Comparison of ENCODE assay signal across 22 cellular contexts in genomic region chr2:62296833-62297641, GRCh38.
A peak's percentile ranks its signal among the peaks of the same experiment; 100 is the strongest.
DNase-seq lines count a peak whose midpoint lies in the region; ATAC-seq and TF ChIP-seq lines count a peak whose summit lies in the region.
"Had no signal": no experiment of that assay in that cellular context is flagged by ENCODE, and none has a peak within 500 bp of the region (broad histone marks: within the 10 kb centered on the region; RNA-seq: fewer than 3 reads in every experiment).

No MANE protein-coding gene starts in this region.

- no peak for TF ChIP-seq EP300 in gastroesophageal sphincter (IDR thresholded peaks at IDR 0.05)

- no peak overlapping the region for H3K4me3 Mint-ChIP-seq in progenitor cell of endocrine pancreas (ENCODE audit: low read depth)
- H3K4me3 Mint-ChIP-seq: CD4-positive, CD25-positive, alpha-beta regulatory T cell had no signal

- H3K4me2 ChIP-seq in Loucy (ENCODE audit: low read depth, low read length, poor library complexity, severe bottlenecking) = no peak overlapping the region
- H3K4me2 ChIP-seq: SK-N-SH had no signal

- H3K27ac ChIP-seq in gastroesophageal sphincter = no peak overlapping the region

- peak; percentile 43 for DNase-seq in UCSD-AML1 (lab: John Stamatoyannopoulos, UW; ENCODE audit: unreplicated experiment)
- peak; percentile 70 to 75 for DNase-seq in erythroblast (lab: John Stamatoyannopoulos, UW)
- no peak for DNase-seq in progenitor cell of endocrine pancreas (ENCODE audit: low spot score, unreplicated experiment)
- no peak for DNase-seq in NCI-H187 treated with DMSO at 0.1 percent for 48 hours (lab: John Stamatoyannopoulos, UW)
- no peak for DNase-seq in RPMI8226
- DNase-seq: CD4-positive, CD25-positive, alpha-beta regulatory T cell; COR-L47; DMS 273 treated with DMSO at 0.1 percent for 48 hours; DMS79 treated with DMSO at 0.1 percent for 48 hours; MM.1S; NCI-H1048; NCI-H1436; NCI-H1930; NCI-H345; NCI-H524; NCI-H774; NK-92 treated with Interleukin-12 subunit alpha and Interleukin-12 subunit beta, amount 100 ng/mL, for 24 hours; SHP77 treated with DMSO at 0.1 percent for 48 hours; SK-N-SH had no signal

- H3K4me3 ChIP-seq in Loucy (ENCODE audit: low read length, poor library complexity, severe bottlenecking) = no peak overlapping the region
- no peak overlapping the region for H3K4me3 ChIP-seq in gastroesophageal sphincter
- H3K4me3 ChIP-seq: GM12878 had no signal

- no peak for ATAC-seq in gastroesophageal sphincter
- ATAC-seq: GM12878 had no signal

- no peaks in the 10 kb centered on the region for H3K9me3 Mint-ChIP-seq in progenitor cell of endocrine pancreas (ENCODE audit: low read depth)
- H3K9me3 Mint-ChIP-seq: CD4-positive, CD25-positive, alpha-beta regulatory T cell had no signal

- 85 to 91% methylated on average over 7 to 8 of the region's 8 CpGs for WGBS in gastroesophageal sphincter (ENCODE audit: low coverage in 1 of 2), 2 donors

- no peaks in the 10 kb centered on the region for H3K9me2 ChIP-seq in Loucy (replicated peaks; ENCODE audit: low read depth, low read length)
- H3K9me2 ChIP-seq: SK-N-SH had no signal

- no peaks in the 10 kb centered on the region for H4K20me1 ChIP-seq in Loucy (ENCODE audit: insufficient read depth, low read length, poor library complexity, severe bottlenecking)

- peaks cover 21% of the 10 kb centered on the region; the same call in 1 of the 2 replicates for H3K79me2 ChIP-seq in Loucy (ENCODE audit: insufficient read depth, low read length)

- no peaks in the 10 kb centered on the region for H3K36me3 Mint-ChIP-seq in progenitor cell of endocrine pancreas (ENCODE audit: insufficient read depth)
- H3K36me3 Mint-ChIP-seq: CD4-positive, CD25-positive, alpha-beta regulatory T cell had no signal

- H3K36me3 ChIP-seq in Loucy (ENCODE audit: insufficient read depth, low read length) = no peaks in the 10 kb centered on the region
- no peaks in the 10 kb centered on the region for H3K36me3 ChIP-seq in gastroesophageal sphincter

- no peaks in the 10 kb centered on the region for H3K9me3 ChIP-seq in Loucy (ENCODE audit: insufficient read depth, low read depth, low read length)
- no peaks in the 10 kb centered on the region for H3K9me3 ChIP-seq in gastroesophageal sphincter
- H3K9me3 ChIP-seq: SK-N-SH had no signal

- no peak overlapping the region for H2AFZ ChIP-seq in Loucy (ENCODE audit: low read length)

- H3K27me3 ChIP-seq in Loucy (ENCODE audit: insufficient read depth, low read length, poor library complexity, severe bottlenecking) (no peaks in the 10 kb centered on the region), gastroesophageal sphincter (no peaks in the 10 kb centered on the region)

- TF ChIP-seq CTCF in Loucy (conservative IDR thresholded peaks at IDR 0.05; ENCODE audit: low read length) = no peak
- no peak for TF ChIP-seq CTCF in progenitor cell of endocrine pancreas (IDR thresholded peaks at IDR 0.05; ENCODE audit: unreplicated experiment)
- no peak for TF ChIP-seq CTCF in gastroesophageal sphincter (IDR thresholded peaks at IDR 0.05)

- H3K27me3 Mint-ChIP-seq in progenitor cell of endocrine pancreas = peaks cover 3% of the 10 kb centered on the region
- H3K27me3 Mint-ChIP-seq: CD4-positive, CD25-positive, alpha-beta regulatory T cell had no signal

- peaks cover 20% of the 10 kb centered on the region for H3K4me1 Mint-ChIP-seq in progenitor cell of endocrine pancreas (ENCODE audit: low read depth)

- H3K4me1 ChIP-seq in Loucy (ENCODE audit: insufficient read depth, low read length, poor library complexity, severe bottlenecking) (peaks cover 66% of the 10 kb centered on the region), gastroesophageal sphincter (peaks cover 2 to 24% (median 17%) of the 10 kb centered on the region in 3 donors)

- H3K27ac Mint-ChIP-seq in progenitor cell of endocrine pancreas = peak overlapping the region; percentile 66

- TF ChIP-seq POLR2A in erythroblast (IDR thresholded peaks at IDR 0.05; ENCODE audit: low read length) = no peak
- no peak for TF ChIP-seq POLR2A in gastroesophageal sphincter (IDR thresholded peaks at IDR 0.05)

- H3F3A ChIP-seq in Loucy (ENCODE audit: low read depth) = peaks cover 10% of the 10 kb centered on the region; the same call in 1 of the 2 replicates

- peak overlapping the region; percentile 42 for H3K9ac ChIP-seq in Loucy (ENCODE audit: low read depth, low read length, poor library complexity, severe bottlenecking)
- H3K9ac ChIP-seq: SK-N-SH had no signal

Comparison
In these comparisons a context has a peak if more than half of its experiments do, and no peak if none do; other contexts are left out.
1. DNase-seq: peak in UCSD-AML1 (single experiment) and erythroblast (2 of 2); none in progenitor cell of endocrine pancreas (single experiment), NCI-H187 treated with DMSO at 0.1 percent for 48 hours (single experiment) and RPMI8226 (single experiment).